ENCODE assay signal across 8 cellular contexts in genomic region chr2:241443486-241444223, GRCh38.
DNase-seq lines count a peak whose midpoint lies in the region; ATAC-seq and TF ChIP-seq lines count a peak whose summit lies in the region.

No MANE protein-coding gene starts in this region.

- peaks cover 27% of the 10 kb centered on the region for H3K4me1 Mint-ChIP-seq in activated CD4-positive, alpha-beta T cell treated with anti-CD3 and anti-CD28 coated beads for 36 hours

- POLR2A ChIA-PET in activated CD4-positive, alpha-beta T cell treated with anti-CD3 and anti-CD28 coated beads for 36 hours (lab: Charles Lee), result interaction anchor here (0.5 to 1.1 kb wide), 4 partner anchors 68 to 129 kb away, joined by 3 to 5 read pairs (median 4); partner anchors contain the start of gene HDLBP

- no peaks in the 10 kb centered on the region for H3K27me3 ChIP-seq in osteoblast (ENCODE audit: insufficient read depth, low read length)

- H3K27ac ChIP-seq in osteoblast (ENCODE audit: low read depth, low read length), result no peak overlapping the region

- DNase-seq in NAMALWA (ENCODE audit: low spot score) (peak; percentile 71), osteoblast (ENCODE audit: insufficient read length, low spot score, missing footprints) (no peak)
- DNase-seq in activated CD4-positive, alpha-beta T cell treated with anti-CD3 and anti-CD28 coated beads for 36 hours, result peak; percentile 95
- DNase-seq in effector CD8-positive, alpha-beta T cell (lab: John Stamatoyannopoulos, UW), result peak; percentile 77
- peak; percentile 88 for DNase-seq in stimulated activated CD8-positive, alpha-beta memory T cell treated with anti-CD3 and anti-CD28 coated beads, Interleukin-12 subunit alpha, Interleukin-12 subunit beta, amount 100 ng/mL, for 1 hour (ENCODE audit: low read depth)

- H4K20me1 ChIP-seq in osteoblast (ENCODE audit: insufficient read depth, low read length), result no peaks in the 10 kb centered on the region

- H3K9me3 ChIP-seq in osteoblast (ENCODE audit: low read depth, low read length), result no peaks in the 10 kb centered on the region

- no peaks in the 10 kb centered on the region for H3K4me1 ChIP-seq in osteoblast (ENCODE audit: insufficient read depth, low read length)

- H3K4me3 ChIP-seq in osteoblast (ENCODE audit: insufficient read depth, low read length), result no peak overlapping the region

- H3K27ac Mint-ChIP-seq in activated CD4-positive, alpha-beta T cell treated with anti-CD3 and anti-CD28 coated beads for 36 hours, result peak overlapping the region; percentile 45

- peaks cover 45% of the 10 kb centered on the region for H3K36me3 ChIP-seq in osteoblast (ENCODE audit: insufficient read depth, low read length)

- H3K27me3 Mint-ChIP-seq in activated CD4-positive, alpha-beta T cell treated with anti-CD3 and anti-CD28 coated beads for 36 hours, result peaks cover 37% of the 10 kb centered on the region

- H2AFZ ChIP-seq in osteoblast (ENCODE audit: low read length), result no peak overlapping the region

- H3K9me3 Mint-ChIP-seq in activated CD4-positive, alpha-beta T cell treated with anti-CD3 and anti-CD28 coated beads for 36 hours (ENCODE audit: low read depth), result no peaks in the 10 kb centered on the region

- CTCF ChIA-PET in activated CD4-positive, alpha-beta T cell treated with anti-CD3 and anti-CD28 coated beads for 36 hours (lab: Charles Lee), result interaction anchor here (0.9 to 1.4 kb wide), 2 partner anchors 11 to 63 kb away, joined by 3 to 4 read pairs; no protein-coding TSS in a partner anchor

- H3K36me3 Mint-ChIP-seq in activated CD4-positive, alpha-beta T cell treated with anti-CD3 and anti-CD28 coated beads for 36 hours (ENCODE audit: low read depth), result peaks cover 57% of the 10 kb centered on the region

- H3K4me2 ChIP-seq in osteoblast (ENCODE audit: insufficient read depth, low read length), result no peak overlapping the region

- H3K4me3 Mint-ChIP-seq in activated CD4-positive, alpha-beta T cell treated with anti-CD3 and anti-CD28 coated beads for 36 hours, result peak overlapping the region; percentile 48

- no peak for TF ChIP-seq CTCF in osteoblast (IDR thresholded peaks at IDR 0.05; ENCODE audit: extremely low read depth, low read depth, low read length)

- intact Hi-C loops in activated CD4-positive, alpha-beta T cell treated with anti-CD3 and anti-CD28 coated beads for 36 hours (cut with DNase I, micrococcal nuclease), result loop anchor here (1.0 to 10.0 kb wide), 6 partner anchors 65 to 399 kb away; partner anchors contain the start of genes HDLBP (in 1 of the 2), SEPTIN2 (in 1 of the 2) and STK25 (in 1 of the 2)

- peak; percentile 43 for ATAC-seq in GM18873 (IDR thresholded peaks at IDR 0.05; ENCODE audit: low FRiP score, unreplicated experiment)
- ATAC-seq in activated CD4-positive, alpha-beta T cell treated with anti-CD3 and anti-CD28 coated beads for 36 hours, result peak; percentile 86
- no peak for ATAC-seq in GM19467 (IDR thresholded peaks at IDR 0.05; ENCODE audit: unreplicated experiment)
- no peak for ATAC-seq in GM21360 (IDR thresholded peaks at IDR 0.05; ENCODE audit: unreplicated experiment)

- H3K79me2 ChIP-seq in osteoblast (ENCODE audit: insufficient read depth, low read length), result no peaks in the 10 kb centered on the region

Comparison
In these comparisons a context has a peak if more than half of its experiments do, and no peak if none do; other contexts are left out.
1. ATAC-seq: peak in GM18873 (single experiment) and activated CD4-positive, alpha-beta T cell treated with anti-CD3 and anti-CD28 coated beads for 36 hours (single experiment); none in GM19467 (single experiment) and GM21360 (single experiment).